In genomic region chr10:14074062-14074884, GRCh38 we compare ENCODE assay signal across 8 cellular contexts.
DNase-seq lines count a peak whose midpoint lies in the region; ATAC-seq and TF ChIP-seq lines count a peak whose summit lies in the region.

No MANE protein-coding gene starts in this region.

- ATAC-seq in Panc1, result peak; percentile 62; the same call in 1 of the 2 replicates
- peak; percentile 96 for ATAC-seq in foreskin keratinocyte
- ATAC-seq in naive thymus-derived CD4-positive, alpha-beta T cell, result no peak
- no peak for ATAC-seq in HG03280 (IDR thresholded peaks at IDR 0.05; ENCODE audit: unreplicated experiment)
- ATAC-seq in natural killer cell treated with Interleukin-12 subunit alpha and Interleukin-12 subunit beta and Interleukin-15 and Interleukin-18, amount 100 ng/mL, for 72 hours, result no peak

- POLR2A ChIA-PET in Panc1 (lab: Charles Lee), result no interaction called here
- POLR2A ChIA-PET in naive thymus-derived CD4-positive, alpha-beta T cell (lab: Charles Lee), result no interaction called here

- no peak overlapping the region for H3K27ac Mint-ChIP-seq in naive thymus-derived CD4-positive, alpha-beta T cell
- H3K27ac Mint-ChIP-seq in natural killer cell treated with Interleukin-12 subunit alpha and Interleukin-12 subunit beta and Interleukin-15 and Interleukin-18, amount 100 ng/mL, for 72 hours, result no peak overlapping the region

- intact Hi-C loops in Panc1 (cut with micrococcal nuclease; ENCODE audit: unreplicated experiment), result no loop called here
- intact Hi-C loops in naive thymus-derived CD4-positive, alpha-beta T cell (cut with micrococcal nuclease), result no loop called here

- H3K36me3 Mint-ChIP-seq in naive thymus-derived CD4-positive, alpha-beta T cell, result peaks cover 0 to 8% (median 0%) of the 10 kb centered on the region in 5 donors
- no peaks in the 10 kb centered on the region for H3K36me3 Mint-ChIP-seq in natural killer cell treated with Interleukin-12 subunit alpha and Interleukin-12 subunit beta and Interleukin-15 and Interleukin-18, amount 100 ng/mL, for 72 hours

- CTCF ChIA-PET in Panc1 (lab: Charles Lee), result no interaction called here
- CTCF ChIA-PET in naive thymus-derived CD4-positive, alpha-beta T cell (lab: Charles Lee), result no interaction called here

- H3K36me3 ChIP-seq in Panc1 (ENCODE audit: control insufficient read depth, insufficient read depth, low read length), result no peaks in the 10 kb centered on the region
- H3K36me3 ChIP-seq in naive thymus-derived CD4-positive, alpha-beta T cell (ENCODE audit: control insufficient read depth in 2 of 3, insufficient read depth in 3 of 3, low read length in 3 of 3), result no peaks in the 10 kb centered on the region

- no peaks in the 10 kb centered on the region for H3K4me1 Mint-ChIP-seq in naive thymus-derived CD4-positive, alpha-beta T cell
- H3K4me1 Mint-ChIP-seq in natural killer cell treated with Interleukin-12 subunit alpha and Interleukin-12 subunit beta and Interleukin-15 and Interleukin-18, amount 100 ng/mL, for 72 hours (ENCODE audit: low read depth in 2 of 2), result no peaks in the 10 kb centered on the region

- H3K27me3 ChIP-seq in Panc1 (ENCODE audit: control insufficient read depth, insufficient read depth, low read length) (no peaks in the 10 kb centered on the region), foreskin keratinocyte (no peaks in the 10 kb centered on the region)
- H3K27me3 ChIP-seq in naive thymus-derived CD4-positive, alpha-beta T cell (ENCODE audit: control insufficient read depth in 2 of 2, insufficient read depth in 2 of 2, low read length in 2 of 2), result no peaks in the 10 kb centered on the region

- no TSS peak for BruUV-seq in Panc1 (replicated peaks; lab: Mats Ljungman, UMichigan)

- peaks cover 0 to 17% (median 6%) of the 10 kb centered on the region in 11 donors for H3K9me3 Mint-ChIP-seq in naive thymus-derived CD4-positive, alpha-beta T cell
- no peaks in the 10 kb centered on the region for H3K9me3 Mint-ChIP-seq in natural killer cell treated with Interleukin-12 subunit alpha and Interleukin-12 subunit beta and Interleukin-15 and Interleukin-18, amount 100 ng/mL, for 72 hours

- TF ChIP-seq CTCF in Panc1 (IDR thresholded peaks at IDR 0.05), result no peak
- no peak for TF ChIP-seq CTCF in foreskin keratinocyte (conservative IDR thresholded peaks at IDR 0.05)

- H3K27ac ChIP-seq in Panc1 (ENCODE audit: low read length), result no peak overlapping the region
- H3K27ac ChIP-seq in foreskin keratinocyte, result no peak overlapping the region
- no peak overlapping the region for H3K27ac ChIP-seq in naive thymus-derived CD4-positive, alpha-beta T cell (ENCODE audit: low read depth, low read length)

- DNase-seq in HCEC 1CT, result peak; percentile 100
- peak; percentile 66 for DNase-seq in Panc1 (ENCODE audit: low read depth, low spot score)
- DNase-seq in foreskin keratinocyte, result peak; percentile 98 to 99
- peak; percentile 100 for DNase-seq in skeletal muscle cell (ENCODE audit: low read depth)
- DNase-seq in naive thymus-derived CD4-positive, alpha-beta T cell, result no peak
- no peak for DNase-seq in NCI-H2107 treated with DMSO at 0.1 percent for 48 hours (lab: John Stamatoyannopoulos, UW; ENCODE audit: unreplicated experiment)
- no peak for DNase-seq in natural killer cell treated with Interleukin-12 subunit alpha and Interleukin-12 subunit beta and Interleukin-15 and Interleukin-18, amount 100 ng/mL, for 72 hours (ENCODE audit: low spot score)

- H3K4me3 Mint-ChIP-seq in naive thymus-derived CD4-positive, alpha-beta T cell, result no peak overlapping the region
- no peak overlapping the region for H3K4me3 Mint-ChIP-seq in natural killer cell treated with Interleukin-12 subunit alpha and Interleukin-12 subunit beta and Interleukin-15 and Interleukin-18, amount 100 ng/mL, for 72 hours

- no peaks in the 10 kb centered on the region for H3K4me1 ChIP-seq in Panc1 (ENCODE audit: control insufficient read depth, insufficient read depth, low read length)
- H3K4me1 ChIP-seq in foreskin keratinocyte, result no peaks in the 10 kb centered on the region
- H3K4me1 ChIP-seq in naive thymus-derived CD4-positive, alpha-beta T cell (ENCODE audit: control insufficient read depth in 2 of 2, insufficient read depth in 2 of 2, low read length in 2 of 2), result no peaks in the 10 kb centered on the region

- H3K4me3 ChIP-seq in Panc1 (ENCODE audit: low read depth in 2 of 2, low read length in 2 of 2), result peak overlapping the region in 1 of 2 experiments; percentile 53; a peak in 2 of 4 replicates
- H3K4me3 ChIP-seq in skeletal muscle cell (ENCODE audit: low read depth, low read length), result no peak overlapping the region
- H3K4me3 ChIP-seq in naive thymus-derived CD4-positive, alpha-beta T cell (ENCODE audit: low read length), result no peak overlapping the region

- peaks cover 0 to 8% (median 6%) of the 10 kb centered on the region in 5 donors for H3K27me3 Mint-ChIP-seq in naive thymus-derived CD4-positive, alpha-beta T cell
- H3K27me3 Mint-ChIP-seq in natural killer cell treated with Interleukin-12 subunit alpha and Interleukin-12 subunit beta and Interleukin-15 and Interleukin-18, amount 100 ng/mL, for 72 hours, result peaks cover 29 to 48% of the 10 kb centered on the region in 2 donors

- in situ Hi-C loops in Panc1 (cut with HindIII; ENCODE audit: low pct_unique_long_range_greater_than_20kb, low sequenced_read_pairs), result no loop called here

- H3K9me3 ChIP-seq in Panc1 (ENCODE audit: control insufficient read depth, insufficient read depth, low read depth, low read length), result no peaks in the 10 kb centered on the region
- peaks cover 0 to 5% (median 0%) of the 10 kb centered on the region in 3 experiments for H3K9me3 ChIP-seq in naive thymus-derived CD4-positive, alpha-beta T cell (ENCODE audit: control insufficient read depth in 2 of 3, low read length in 3 of 3)

Comparison
In these comparisons a context has a peak if more than half of its experiments do, and no peak if none do; other contexts are left out.
1. DNase-seq: peak in HCEC 1CT (single experiment), Panc1 (single experiment), foreskin keratinocyte (2 of 2) and skeletal muscle cell (single experiment); none in naive thymus-derived CD4-positive, alpha-beta T cell (0 of 9), NCI-H2107 treated with DMSO at 0.1 percent for 48 hours (single experiment) and natural killer cell treated with Interleukin-12 subunit alpha and Interleukin-12 subunit beta and Interleukin-15 and Interleukin-18, amount 100 ng/mL, for 72 hours (single experiment).
2. ATAC-seq: peak in Panc1 (single experiment) and foreskin keratinocyte (single experiment); none in naive thymus-derived CD4-positive, alpha-beta T cell (single experiment), HG03280 (single experiment) and natural killer cell treated with Interleukin-12 subunit alpha and Interleukin-12 subunit beta and Interleukin-15 and Interleukin-18, amount 100 ng/mL, for 72 hours (0 of 2).